In genomic region chr14:30965861-30966260, GRCh38 we compare ENCODE assay signal across 7 cellular contexts. TPM values are rescaled to one million over a fixed set of nuclear protein-coding genes. Genes with fewer than 3 reads are reported as not detected.
DNase-seq lines count a peak whose midpoint lies in the region; ATAC-seq and TF ChIP-seq lines count a peak whose summit lies in the region.
"Not testable (repeated sequence)": the region's sequence is repeated elsewhere in the genome, so short reads cannot be mapped to it uniquely, and the experiment has no call there.

No MANE protein-coding gene starts in this region.

- H3K4me1 Mint-ChIP-seq in activated naive CD8-positive, alpha-beta T cell treated with anti-CD3 and anti-CD28 coated beads for 36 hours, result peaks cover 24% of the 10 kb centered on the region
- peaks cover 30% of the 10 kb centered on the region for H3K4me1 Mint-ChIP-seq in chondrocyte (ENCODE audit: low read depth)
- H3K4me1 Mint-ChIP-seq in type B pancreatic cell (ENCODE audit: unreplicated experiment), result not testable (repeated sequence)

- TF ChIP-seq CTCF in RWPE2 (IDR thresholded peaks at IDR 0.05; ENCODE audit: poor library complexity, severe bottlenecking); chondrocyte (IDR thresholded peaks at IDR 0.05); foreskin keratinocyte (conservative IDR thresholded peaks at IDR 0.05); mucosa of descending colon (IDR thresholded peaks at IDR 0.05); type B pancreatic cell (conservative IDR thresholded peaks at IDR 0.05): not testable (repeated sequence)

- H3K27ac ChIP-seq in RWPE2 (ENCODE audit: poor library complexity, severe bottlenecking), result peak overlapping the region; percentile 68
- not testable (repeated sequence) for H3K27ac ChIP-seq in foreskin keratinocyte

- not testable (repeated sequence) for H3K27me3 ChIP-seq in RWPE2 (ENCODE audit: insufficient read depth, poor library complexity, severe bottlenecking); foreskin keratinocyte

- peak; percentile 19 for DNase-seq in HT-29 (ENCODE audit: low spot score)
- DNase-seq in RWPE2 (ENCODE audit: low spot score); activated naive CD8-positive, alpha-beta T cell treated with anti-CD3 and anti-CD28 coated beads for 36 hours; chondrocyte (ENCODE audit: low spot score); mucosa of descending colon; type B pancreatic cell (ENCODE audit: extremely low spot score, unreplicated experiment): not testable (repeated sequence)
- DNase-seq in foreskin keratinocyte, result peak; percentile 16 to 56

- not testable (repeated sequence) for H3K4me3 ChIP-seq in RWPE2 (ENCODE audit: severe bottlenecking); mucosa of descending colon

- not testable (repeated sequence) for H3K27me3 Mint-ChIP-seq in activated naive CD8-positive, alpha-beta T cell treated with anti-CD3 and anti-CD28 coated beads for 36 hours; chondrocyte (ENCODE audit: low read depth); type B pancreatic cell

- H3K4me1 ChIP-seq in RWPE2 (ENCODE audit: insufficient read depth, poor library complexity, severe bottlenecking), result peaks cover 23% of the 10 kb centered on the region
- not testable (repeated sequence) for H3K4me1 ChIP-seq in foreskin keratinocyte; mucosa of descending colon (ENCODE audit: low read depth)

- not testable (repeated sequence) for H3K9me3 ChIP-seq in RWPE2 (ENCODE audit: severe bottlenecking)
- H3K9me3 ChIP-seq in mucosa of descending colon, result peaks cover 25% of the 10 kb centered on the region

- H3K36me3 ChIP-seq in RWPE2 (ENCODE audit: low read depth); mucosa of descending colon (ENCODE audit: low read depth): not testable (repeated sequence)

- peaks cover 21% of the 10 kb centered on the region for H3K9me3 Mint-ChIP-seq in activated naive CD8-positive, alpha-beta T cell treated with anti-CD3 and anti-CD28 coated beads for 36 hours
- H3K9me3 Mint-ChIP-seq in chondrocyte (ENCODE audit: low read depth); type B pancreatic cell: not testable (repeated sequence)

- H3K4me3 Mint-ChIP-seq in activated naive CD8-positive, alpha-beta T cell treated with anti-CD3 and anti-CD28 coated beads for 36 hours; chondrocyte (ENCODE audit: unreplicated experiment): not testable (repeated sequence)
- peak overlapping the region; percentile 15 for H3K4me3 Mint-ChIP-seq in type B pancreatic cell

- intact Hi-C loops in mucosa of descending colon (cut with DNase I, micrococcal nuclease), result not testable (repeated sequence)

- peak overlapping the region; percentile 9 for H3K27ac Mint-ChIP-seq in activated naive CD8-positive, alpha-beta T cell treated with anti-CD3 and anti-CD28 coated beads for 36 hours
- peak overlapping the region; percentile 76 for H3K27ac Mint-ChIP-seq in chondrocyte (ENCODE audit: unreplicated experiment)
- peak overlapping the region; percentile 85 for H3K27ac Mint-ChIP-seq in type B pancreatic cell

- peaks cover 55% of the 10 kb centered on the region for H3K36me3 Mint-ChIP-seq in activated naive CD8-positive, alpha-beta T cell treated with anti-CD3 and anti-CD28 coated beads for 36 hours
- H3K36me3 Mint-ChIP-seq in chondrocyte (ENCODE audit: low read depth) (peaks cover 10% of the 10 kb centered on the region), type B pancreatic cell (peaks cover 41% of the 10 kb centered on the region)

- ATAC-seq in RWPE2 (ENCODE audit: low read depth), result peak; percentile 67
- peak; percentile 41 for ATAC-seq in foreskin keratinocyte
- peak; percentile 62 for ATAC-seq in mucosa of descending colon

RNA-seq across cellular contexts. Expression of gene AP4S1, which starts 59.6 kb away (rescaled TPM):
- total RNA-seq in HT-29 (2014; rRNA removed; shearing (Covaris generic)), result 2.1 and 2.4 TPM in 2 replicates
- total RNA-seq in activated naive CD8-positive, alpha-beta T cell treated with anti-CD3 and anti-CD28 coated beads for 36 hours, result 1 to 10 TPM; 7.3 to 8.8 TPM
- 4.4 to 8.5 TPM (median 5.3 TPM) in 3 replicates for total RNA-seq in chondrocyte
- total RNA-seq in foreskin keratinocyte, result 5.5 and 5.7 TPM in 2 replicates
- polyA plus RNA-seq in foreskin keratinocyte, result 5.1 and 6.0 TPM in 2 replicates
- total RNA-seq in mucosa of descending colon, result 1 to 10 TPM; 3.0 to 9.9 (median 4.0) TPM
- total RNA-seq in type B pancreatic cell (ENCODE audit: low replicate concordance), result 10.0 and 11.4 TPM in 2 replicates

Comparison
In these comparisons a context has a peak if more than half of its experiments do, and no peak if none do; other contexts are left out.
1. H3K27ac Mint-ChIP-seq: peak in every context shown above with its lines; median percentile 85 in type B pancreatic cell; 76 in chondrocyte; 9 in activated naive CD8-positive, alpha-beta T cell treated with anti-CD3 and anti-CD28 coated beads for 36 hours.